9 cellular contexts compared by ENCODE assay signal in genomic region chr22:22935546-22936157, GRCh38. TPM values are rescaled to one million over a fixed set of nuclear protein-coding genes. Genes with fewer than 3 reads are reported as not detected.
A peak's percentile ranks its signal among the peaks of the same experiment; 100 is the strongest.
DNase-seq lines count a peak whose midpoint lies in the region; ATAC-seq and TF ChIP-seq lines count a peak whose summit lies in the region.
"Had no signal": no experiment of that assay in that cellular context is flagged by ENCODE, and none has a peak within 500 bp of the region (broad histone marks: within the 10 kb centered on the region; RNA-seq: fewer than 3 reads in every experiment).

No MANE protein-coding gene starts in this region.

- H3K4me1 Mint-ChIP-seq in memory B cell, result peaks cover 71% of the 10 kb centered on the region

- H3K9me3 Mint-ChIP-seq in memory B cell, result no peaks in the 10 kb centered on the region

- no peaks in the 10 kb centered on the region for H4K20me1 ChIP-seq in PC-3 (ENCODE audit: low read length)

- no peak overlapping the region for H3K9ac ChIP-seq in PC-3 (ENCODE audit: low read length)

- peak overlapping the region; percentile 95 for H3K27ac Mint-ChIP-seq in memory B cell

- no peaks in the 10 kb centered on the region for H3K9me3 ChIP-seq in PC-3 (ENCODE audit: low read length)
- H3K9me3 ChIP-seq in effector memory CD4-positive, alpha-beta T cell (ENCODE audit: control insufficient read depth, low read length), result no peaks in the 10 kb centered on the region

- no peaks in the 10 kb centered on the region for H3K36me3 ChIP-seq in PC-3 (ENCODE audit: low read depth, low read length)
- H3K36me3 ChIP-seq in effector memory CD4-positive, alpha-beta T cell (ENCODE audit: control insufficient read depth, insufficient read depth, low read length), result no peaks in the 10 kb centered on the region

- no peaks in the 10 kb centered on the region for H3K27me3 Mint-ChIP-seq in memory B cell

- DNase-seq in memory B cell (ENCODE audit: low spot score in 2 of 2), result peak; percentile 71 to 85
- DNase-seq in PC-3, result no peak
- no peak for DNase-seq in NCI-H1417 (lab: John Stamatoyannopoulos, UW)
- no peak for DNase-seq in HuH-7 (ENCODE audit: low spot score)
- DNase-seq in effector memory CD4-positive, alpha-beta T cell, result no peak

- BruUV-seq in PC-3 (replicated peaks; lab: Mats Ljungman, UMichigan), result no TSS peak

- POLR2A ChIA-PET in PC-3 (lab: Charles Lee; ENCODE audit: unreplicated experiment), result no interaction called here

- no peaks in the 10 kb centered on the region for H3K79me2 ChIP-seq in PC-3 (ENCODE audit: low read length)

- H3K4me3 ChIP-seq in PC-3 (ENCODE audit: low read length), result no peak overlapping the region
- no peak overlapping the region for H3K4me3 ChIP-seq in effector memory CD4-positive, alpha-beta T cell (ENCODE audit: insufficient read depth, low read depth, low read length, poor library complexity, severe bottlenecking)
- H3K4me3 ChIP-seq: lung had no signal

- ATAC-seq in GM18519 (IDR thresholded peaks at IDR 0.05; ENCODE audit: low FRiP score, unreplicated experiment) (peak; percentile 74), GM21619 (IDR thresholded peaks at IDR 0.05; ENCODE audit: unreplicated experiment) (peak; percentile 78), HG03565 (IDR thresholded peaks at IDR 0.05; ENCODE audit: unreplicated experiment) (peak; percentile 71), memory B cell (ENCODE audit: low read depth) (peak; percentile 90), PC-3 (no peak)

- no peak for TF ChIP-seq CTCF in PC-3 (conservative IDR thresholded peaks at IDR 0.05; ENCODE audit: low read depth, low read length)

- CTCF ChIA-PET in PC-3 (lab: Charles Lee), result no interaction called here

- H3F3A ChIP-seq in PC-3 (ENCODE audit: low read length, unreplicated experiment), result no peaks in the 10 kb centered on the region

- intact Hi-C loops in PC-3 (cut with micrococcal nuclease), result no loop called here

- H3K9me2 ChIP-seq in PC-3 (replicated peaks; ENCODE audit: low read length), result no peaks in the 10 kb centered on the region

- H3K4me3 Mint-ChIP-seq in memory B cell, result peak overlapping the region; percentile 49

- H2AFZ ChIP-seq in PC-3 (ENCODE audit: low read length), result no peak overlapping the region

- no peaks in the 10 kb centered on the region for H3K4me1 ChIP-seq in PC-3 (ENCODE audit: insufficient read depth, low read length)
- no peaks in the 10 kb centered on the region for H3K4me1 ChIP-seq in effector memory CD4-positive, alpha-beta T cell (ENCODE audit: control insufficient read depth, insufficient read depth, low read length, poor library complexity, severe bottlenecking)

- H3K27me3 ChIP-seq in PC-3 (ENCODE audit: low read length), result no peaks in the 10 kb centered on the region
- H3K27me3 ChIP-seq in effector memory CD4-positive, alpha-beta T cell (replicated peaks; ENCODE audit: control insufficient read depth, insufficient read depth, low read length, poor library complexity, severe bottlenecking), result no peaks in the 10 kb centered on the region

- H3K36me3 Mint-ChIP-seq in memory B cell, result peaks cover 3% of the 10 kb centered on the region

- no peak overlapping the region for H3K4me2 ChIP-seq in PC-3 (ENCODE audit: low read length)

- H3K27ac ChIP-seq in PC-3 (ENCODE audit: low read length), result no peak overlapping the region
- no peak overlapping the region for H3K27ac ChIP-seq in effector memory CD4-positive, alpha-beta T cell (ENCODE audit: insufficient read depth, low read length, poor library complexity, severe bottlenecking)

RNA-seq across cellular contexts. Expression of gene IGLL5, which starts 48.0 kb away (rescaled TPM):
- total RNA-seq in PC-3 (2014; rRNA removed), result not detected in 2 replicates

Comparison
In these comparisons a context has a peak if more than half of its experiments do, and no peak if none do; other contexts are left out.
1. DNase-seq: peak in memory B cell (2 of 2); none in PC-3 (single experiment), NCI-H1417 (0 of 3), HuH-7 (single experiment) and effector memory CD4-positive, alpha-beta T cell (0 of 3).